In the genomic region with DNA sequence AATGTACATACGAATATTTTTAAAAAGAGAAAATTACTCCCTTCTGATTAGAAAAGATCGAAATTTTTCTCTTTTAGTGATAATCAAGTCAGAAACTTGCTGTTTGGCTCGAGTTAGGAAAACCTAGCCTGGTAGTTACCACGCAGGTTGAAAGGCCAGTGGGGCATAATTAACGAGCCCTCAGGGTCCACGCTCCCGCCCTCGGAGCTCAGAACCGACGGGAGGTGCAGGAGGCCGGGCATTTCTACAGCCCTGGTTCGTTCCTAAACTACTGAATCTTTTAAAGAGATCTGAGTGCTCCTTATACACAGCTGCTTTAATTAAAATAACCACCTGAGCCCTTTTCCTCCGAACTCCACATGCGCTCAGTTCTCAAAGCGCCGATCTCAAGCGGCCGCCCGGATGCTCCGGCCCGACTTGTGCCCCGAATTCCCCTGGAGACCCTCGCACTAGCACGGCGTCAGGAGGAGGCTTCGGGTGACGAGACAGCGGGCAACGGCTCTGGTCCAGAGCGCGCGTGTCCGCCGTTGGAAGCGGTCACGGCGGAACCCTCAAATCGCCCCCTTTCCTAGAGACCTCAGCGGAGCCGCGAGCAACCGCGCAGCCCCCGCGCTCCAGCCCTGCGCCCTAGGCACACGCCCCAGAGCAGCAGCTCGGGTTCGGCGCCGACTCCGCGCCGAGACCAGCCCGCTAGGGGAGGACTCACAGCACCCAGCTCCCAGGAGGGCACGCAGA, we compare ENCODE assay signal across 8 cellular contexts. TPM values are rescaled to one million over a fixed set of nuclear protein-coding genes. Genes with fewer than 3 reads are reported as not detected.
A peak's percentile ranks its signal among the peaks of the same experiment; 100 is the strongest.
DNase-seq lines count a peak whose midpoint lies in the region; ATAC-seq and TF ChIP-seq lines count a peak whose summit lies in the region.

No MANE protein-coding gene starts in this region.

- peak overlapping the region; percentile 75 for H3K27ac Mint-ChIP-seq in activated naive CD8-positive, alpha-beta T cell treated with anti-CD3 and anti-CD28 coated beads, Interleukin-2, amount 50 U/mL, for 24 hours
- peak overlapping the region; percentile 87 to 93 (median 90) for H3K27ac Mint-ChIP-seq in immature natural killer cell
- peak overlapping the region; percentile 89 to 91 for H3K27ac Mint-ChIP-seq in stimulated activated naive CD8-positive, alpha-beta T cell treated with anti-CD3 and anti-CD28 coated beads, Interleukin-15, amount 100 ng/mL, for 72 hours

- peaks cover 42% of the 10 kb centered on the region for H3K4me1 Mint-ChIP-seq in activated naive CD8-positive, alpha-beta T cell treated with anti-CD3 and anti-CD28 coated beads, Interleukin-2, amount 50 U/mL, for 24 hours
- H3K4me1 Mint-ChIP-seq in immature natural killer cell = peaks cover 42 to 59% of the 10 kb centered on the region in 2 donors
- peaks cover 56% of the 10 kb centered on the region for H3K4me1 Mint-ChIP-seq in stimulated activated naive CD8-positive, alpha-beta T cell treated with anti-CD3 and anti-CD28 coated beads, Interleukin-15, amount 100 ng/mL, for 72 hours

- H3K9me3 ChIP-seq in AG04450 (ENCODE audit: control insufficient read depth, insufficient read depth, low read length) = no peaks in the 10 kb centered on the region; the same call in 1 of the 2 replicates

- H3K4me3 ChIP-seq in AG04450 (ENCODE audit: low read depth, low read length) = peak overlapping the region; percentile 94

- TF ChIP-seq CTCF in AG04450 (IDR thresholded peaks at IDR 0.05; ENCODE audit: low read depth, low read length) = no peak

- H3K9me3 Mint-ChIP-seq in activated naive CD8-positive, alpha-beta T cell treated with anti-CD3 and anti-CD28 coated beads, Interleukin-2, amount 50 U/mL, for 24 hours = no peaks in the 10 kb centered on the region
- H3K9me3 Mint-ChIP-seq in immature natural killer cell = peaks cover 0 to 3% (median 0%) of the 10 kb centered on the region in 6 donors
- H3K9me3 Mint-ChIP-seq in stimulated activated naive CD8-positive, alpha-beta T cell treated with anti-CD3 and anti-CD28 coated beads, Interleukin-15, amount 100 ng/mL, for 72 hours = no peaks in the 10 kb centered on the region

- POLR2A ChIA-PET in AG04450 (lab: Yijun Ruan, JAX) = interaction anchor here (0.6 to 1.8 kb wide), 10 partner anchors 9 to 1815 kb away, joined by 3 to 15 read pairs (median 4); a partner anchor contains a TSS

- no peaks in the 10 kb centered on the region for H3K27me3 Mint-ChIP-seq in activated naive CD8-positive, alpha-beta T cell treated with anti-CD3 and anti-CD28 coated beads, Interleukin-2, amount 50 U/mL, for 24 hours
- H3K27me3 Mint-ChIP-seq in immature natural killer cell (ENCODE audit: low read depth in 3 of 3) = peaks cover 0 to 6% (median 2%) of the 10 kb centered on the region in 3 donors
- H3K27me3 Mint-ChIP-seq in stimulated activated naive CD8-positive, alpha-beta T cell treated with anti-CD3 and anti-CD28 coated beads, Interleukin-15, amount 100 ng/mL, for 72 hours = no peaks in the 10 kb centered on the region

- DNase-seq in AG04450 (ENCODE audit: low read depth, low spot score) (no peak), immature natural killer cell (peak in 1 of 3 donors; percentile 14), SHP77 treated with DMSO at 0.1 percent for 48 hours (lab: John Stamatoyannopoulos, UW) (no peak)
- DNase-seq in activated naive CD8-positive, alpha-beta T cell treated with anti-CD3 and anti-CD28 coated beads, Interleukin-2, amount 50 U/mL, for 24 hours = peak; percentile 29
- DNase-seq in stimulated activated naive CD8-positive, alpha-beta T cell treated with anti-CD3 and anti-CD28 coated beads, Interleukin-15, amount 100 ng/mL, for 72 hours = no peak

- peak overlapping the region; percentile 81 for H3K27ac ChIP-seq in AG04450 (ENCODE audit: low read depth, low read length)

- CTCF ChIA-PET in AG04450 (lab: Charles Lee) = interaction anchor here (1.0 kb wide), 1 partner anchor 11 kb away, joined by 3 read pairs; no protein-coding TSS in a partner anchor

- ATAC-seq in GM18858 (IDR thresholded peaks at IDR 0.05; ENCODE audit: unreplicated experiment) = peak; percentile 5
- ATAC-seq in HG03558 (IDR thresholded peaks at IDR 0.05; ENCODE audit: extremely low read depth, unreplicated experiment) = peak; percentile 0
- ATAC-seq in activated naive CD8-positive, alpha-beta T cell treated with anti-CD3 and anti-CD28 coated beads, Interleukin-2, amount 50 U/mL, for 24 hours = no peak
- no peak for ATAC-seq in stimulated activated naive CD8-positive, alpha-beta T cell treated with anti-CD3 and anti-CD28 coated beads, Interleukin-15, amount 100 ng/mL, for 72 hours
- no peak for ATAC-seq in HG03442 (IDR thresholded peaks at IDR 0.05; ENCODE audit: unreplicated experiment)

- H3K36me3 Mint-ChIP-seq in activated naive CD8-positive, alpha-beta T cell treated with anti-CD3 and anti-CD28 coated beads, Interleukin-2, amount 50 U/mL, for 24 hours (ENCODE audit: low read depth) = peaks cover 32% of the 10 kb centered on the region
- H3K36me3 Mint-ChIP-seq in immature natural killer cell = peaks cover 0 to 4% (median 0%) of the 10 kb centered on the region in 3 donors

- H3K27me3 ChIP-seq in AG04450 (ENCODE audit: control insufficient read depth, insufficient read depth, low read length) = no peaks in the 10 kb centered on the region

- peak overlapping the region; percentile 93 for H3K4me3 Mint-ChIP-seq in activated naive CD8-positive, alpha-beta T cell treated with anti-CD3 and anti-CD28 coated beads, Interleukin-2, amount 50 U/mL, for 24 hours
- peak overlapping the region; percentile 90 to 93 (median 91) for H3K4me3 Mint-ChIP-seq in immature natural killer cell
- peak overlapping the region; percentile 91 to 94 for H3K4me3 Mint-ChIP-seq in stimulated activated naive CD8-positive, alpha-beta T cell treated with anti-CD3 and anti-CD28 coated beads, Interleukin-15, amount 100 ng/mL, for 72 hours

RNA-seq across cellular contexts. Expression of a gene that starts 0.4 kb away (rescaled TPM):
- polyA plus RNA-seq in AG04450 (2011; rRNA removed) = 20.0 and 20.5 TPM in 2 replicates
- 24.5 and 25.8 TPM in 2 replicates for polyA minus RNA-seq in AG04450 (2011; rRNA and poly(A)+ RNA removed)
- polyA plus RNA-seq in immature natural killer cell = 1 to 10 TPM; 1.7 to 5.1 (median 4.0) TPM

RNA-seq across cellular contexts. Expression of a gene that starts 0.5 kb away (rescaled TPM):
- 32.8 and 35.9 TPM in 2 replicates for polyA plus RNA-seq in AG04450 (2011; rRNA removed)
- 9.9 and 12.9 TPM in 2 replicates for polyA minus RNA-seq in AG04450 (2011; rRNA and poly(A)+ RNA removed)
- 10 to 100 TPM in 1 of 3 donors, 1 to 10 TPM in 2; 2.2 to 10.1 (median 4.9) TPM for polyA plus RNA-seq in immature natural killer cell

RNA-seq across cellular contexts. Expression of a gene that starts 22.9 kb away (rescaled TPM):
- 21.6 and 25.9 TPM in 2 replicates for polyA plus RNA-seq in AG04450 (2011; rRNA removed)
- 9.1 and 13.6 TPM in 2 replicates for polyA minus RNA-seq in AG04450 (2011; rRNA and poly(A)+ RNA removed)
- polyA plus RNA-seq in immature natural killer cell = 10 to 100 TPM in 1 of 3 donors, 1 to 10 TPM in 2; 6.0 to 13.0 (median 7.9) TPM

RNA-seq across cellular contexts. Expression of a gene that starts 50.0 kb away (rescaled TPM):
- polyA plus RNA-seq in AG04450 (2011; rRNA removed) (0.46 and 0.64 TPM in 2 replicates), immature natural killer cell (under 1 TPM; 0.21 to 0.68 (median 0.40) TPM)
- polyA minus RNA-seq in AG04450 (2011; rRNA and poly(A)+ RNA removed) = 0.41 and 0.61 TPM in 2 replicates

RNA-seq across cellular contexts. Expression of a gene that starts 50.0 kb away (rescaled TPM):
- polyA plus RNA-seq in AG04450 (2011; rRNA removed) (24.8 and 26.8 TPM in 2 replicates), immature natural killer cell (10 to 100 TPM in 1 of 3 donors, 1 to 10 TPM in 2; 4.2 to 11.6 (median 10.0) TPM)
- polyA minus RNA-seq in AG04450 (2011; rRNA and poly(A)+ RNA removed) = 9.5 and 15.6 TPM in 2 replicates

Comparison
In these comparisons a context has a peak if more than half of its experiments do, and no peak if none do; other contexts are left out.
1. ATAC-seq: peak in GM18858 (single experiment) and HG03558 (single experiment); none in activated naive CD8-positive, alpha-beta T cell treated with anti-CD3 and anti-CD28 coated beads, Interleukin-2, amount 50 U/mL, for 24 hours (single experiment), stimulated activated naive CD8-positive, alpha-beta T cell treated with anti-CD3 and anti-CD28 coated beads, Interleukin-15, amount 100 ng/mL, for 72 hours (single experiment) and HG03442 (single experiment).
2. Peak in every context shown above with its lines, with median percentiles within 50 percentile points of each other: H3K27ac Mint-ChIP-seq and H3K4me3 Mint-ChIP-seq.